In the genomic region with DNA sequence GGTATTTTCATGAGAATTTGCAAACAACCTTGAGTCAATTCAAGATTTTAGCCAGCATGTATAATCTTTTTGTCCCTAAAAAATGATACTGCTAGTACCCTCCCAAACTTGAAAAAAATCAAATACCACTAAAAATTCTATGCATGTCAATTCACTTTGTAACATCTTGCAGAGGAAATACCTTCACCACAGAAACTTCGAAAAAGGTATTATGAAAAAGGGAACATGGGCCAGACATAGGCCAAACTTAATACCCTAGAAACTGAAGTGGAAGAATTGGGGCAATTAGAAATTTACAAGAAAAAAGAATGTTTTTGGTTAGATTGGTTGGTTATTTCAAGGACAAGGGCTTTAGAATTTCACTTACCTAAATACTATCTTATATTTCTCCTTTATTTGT, we compare ENCODE assay signal across 36 cellular contexts. TPM values are rescaled to one million over a fixed set of nuclear protein-coding genes. Genes with fewer than 3 reads are reported as not detected.
"Had no signal": no experiment of that assay in that cellular context is flagged by ENCODE, and none has a peak within 500 bp of the region (broad histone marks: within the 10 kb centered on the region; RNA-seq: fewer than 3 reads in every experiment).

No MANE protein-coding gene starts in this region.

- H3K27ac ChIP-seq: adrenal gland, body of pancreas, brain microvascular endothelial cell, breast epithelium, VCaP had no signal

- H3K27me3 ChIP-seq: adrenal gland, body of pancreas, brain microvascular endothelial cell, breast epithelium had no signal

- H3K4me3 ChIP-seq: adrenal gland, body of pancreas, breast epithelium had no signal

- H3K9me3 ChIP-seq: adrenal gland, body of pancreas, breast epithelium had no signal

- H3K36me3 ChIP-seq: adrenal gland, brain microvascular endothelial cell, breast epithelium had no signal

- ATAC-seq: activated CD8-positive, alpha-beta T cell treated with anti-CD3 and anti-CD28 coated beads for 36 hours; activated naive CD4-positive, alpha-beta T cell treated with anti-CD3 and anti-CD28 coated beads, Interleukin-2, amount 50 U/mL, for 72 hours; activated T-cell treated with anti-CD3 and anti-CD28 coated beads, Interleukin-2, amount 50 U/mL, for 4 hours; activated T-cell treated with anti-CD3 and anti-CD28 coated beads, Interleukin-2, amount 50 U/mL, for 72 hours; activated T-helper 17 cell treated with anti-CD3 and anti-CD28 coated beads, Interleukin-2, amount 50 U/mL, for 72 hours; body of pancreas had no signal

- DNase-seq: activated B cell treated with CpG ODN at 0.5 μM for 24 hours; activated CD4-positive, alpha-beta memory T cell treated with anti-CD3 and anti-CD28 coated beads for 36 hours; activated CD4-positive, alpha-beta T cell treated with anti-CD3 and anti-CD28 coated beads for 4 hours; activated CD4-positive, alpha-beta T cell treated with anti-CD3 and anti-CD28 coated beads, Interleukin-2, amount 10 ng/mL, durations not matched to agents 24 days and 14 days; activated CD4-positive, alpha-beta T cell treated with anti-CD3 and anti-CD28 coated beads, Interleukin-2, amount 50 U/mL, for 1 hour; activated CD4-positive, alpha-beta T cell treated with anti-CD3 and anti-CD28 coated beads, Interleukin-2, amount 50 U/mL, for 4 hours; activated CD4-positive, CD25-positive, alpha-beta regulatory T cell treated with anti-CD3 and anti-CD28 coated beads, Interleukin-2, amount 50 U/mL, for 72 hours; activated CD8-positive, alpha-beta memory T cell treated with anti-CD3 and anti-CD28 coated beads, Interleukin-2, amount 50 U/mL, for 4 hours; activated CD8-positive, alpha-beta T cell treated with anti-CD3 and anti-CD28 coated beads for 36 hours; activated effector memory CD4-positive, alpha-beta T cell treated with anti-CD3 and anti-CD28 coated beads, Interleukin-2, amount 50 U/mL, for 16 hours; activated gamma-delta T cell treated with Interleukin-2 at 50 U/mL for 16 hours; activated naive CD4-positive, alpha-beta T cell; activated naive CD4-positive, alpha-beta T cell treated with anti-CD3 and anti-CD28 coated beads for 36 hours; activated naive CD4-positive, alpha-beta T cell treated with anti-CD3 and anti-CD28 coated beads, Interleukin-2, amount 50 U/mL, for 16 hours; activated naive CD8-positive, alpha-beta T cell treated with anti-CD3 and anti-CD28 coated beads for 36 hours; activated T-cell treated with anti-CD3 and anti-CD28 coated beads for 4 hours; activated T-cell treated with anti-CD3 and anti-CD28 coated beads, Interleukin-2, amount 50 U/mL, for 1 hour; activated T-cell treated with anti-CD3 and anti-CD28 coated beads, Interleukin-2, amount 50 U/mL, for 4 hours; activated T-cell treated with anti-CD3 and anti-CD28 coated beads, Interleukin-2, amount 50 U/mL, for 72 hours; adrenal gland; amniotic stem cell; aorta; body of pancreas; brain microvascular endothelial cell; central memory CD4-positive, alpha-beta T cell; T-helper 2 cell; T-helper 9 cell had no signal

- FAIRE-seq: astrocyte, colon, TTC549 had no signal

- H3K4me1 ChIP-seq: adrenal gland, body of pancreas, breast epithelium had no signal

RNA-seq across cellular contexts. Expression of a gene that starts 48.5 kb away (rescaled TPM):
- total RNA-seq: activated B cell treated with CpG ODN at 0.5 μM for 24 hours; activated CD4-positive, alpha-beta memory T cell treated with anti-CD3 and anti-CD28 coated beads for 36 hours; activated CD4-positive, alpha-beta T cell treated with anti-CD3 and anti-CD28 coated beads, Interleukin-2, amount 10 ng/mL, durations not matched to agents 24 days and 14 days; activated CD8-positive, alpha-beta memory T cell treated with anti-CD3 and anti-CD28 coated beads for 36 hours; activated CD8-positive, alpha-beta T cell treated with anti-CD3 and anti-CD28 coated beads for 36 hours; activated naive CD4-positive, alpha-beta T cell treated with anti-CD3 and anti-CD28 coated beads for 36 hours; activated naive CD4-positive, alpha-beta T cell treated with anti-CD3 and anti-CD28 coated beads, Interleukin-2, amount 50 U/mL, for 72 hours; activated naive CD8-positive, alpha-beta T cell treated with anti-CD3 and anti-CD28 coated beads for 36 hours; activated T-cell treated with anti-CD3 and anti-CD28 coated beads, Interleukin-2, amount 50 U/mL, for 4 hours; activated T-cell treated with anti-CD3 and anti-CD28 coated beads, Interleukin-2, amount 50 U/mL, for 72 hours; activated T-helper 1 cell treated with anti-CD3 and anti-CD28 coated beads, Interleukin-12 subunit alpha, Interleukin-12 subunit beta, Interleukin-2, Interleukin-4 antibody, amounts not matched to agents 30 ng/mL and 10 ng/mL and 1 ng/mL, durations not matched to agents 14 hours and 24 hours and 36 hours; activated T-helper 17 cell treated with anti-CD3 and anti-CD28 coated beads, Interleukin-2, amount 50 U/mL, for 72 hours; adrenal gland; astrocyte; body of pancreas had no signal
- polyA plus RNA-seq: adrenal gland, aorta had no signal
